ENCODE assay signal across 21 cellular contexts in the genomic region with DNA sequence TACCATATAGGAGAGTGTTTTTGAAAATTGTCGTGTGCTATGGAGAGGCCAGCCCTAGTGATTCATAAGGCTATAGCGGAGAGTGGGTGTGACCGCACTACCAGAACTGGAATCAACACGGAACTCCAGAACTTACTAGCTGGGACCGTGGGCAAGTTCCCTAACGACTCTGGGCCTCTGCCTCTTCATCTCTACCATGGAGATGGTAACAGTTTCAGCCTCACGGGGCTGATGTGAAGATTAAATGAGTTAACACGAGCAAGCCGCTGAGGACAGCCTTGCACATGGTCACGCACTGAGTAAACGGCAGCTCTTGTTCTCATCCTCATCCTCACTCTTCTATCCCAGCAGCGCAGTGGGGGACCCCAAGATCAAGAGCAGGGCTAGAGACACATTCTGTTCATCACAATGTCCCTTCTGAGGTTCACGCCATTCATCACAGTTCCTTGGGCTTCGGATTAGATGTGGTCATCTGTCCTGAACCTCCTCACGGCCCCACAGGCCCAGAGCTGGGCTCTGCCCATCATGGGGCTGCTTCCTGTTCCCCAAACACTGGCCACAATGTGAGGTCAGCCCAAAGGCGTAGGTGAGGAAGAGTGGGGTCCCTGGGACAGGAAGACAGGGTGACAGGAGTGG. TPM values are rescaled to one million over a fixed set of nuclear protein-coding genes. Genes with fewer than 3 reads are reported as not detected.
DNase-seq lines count a peak whose midpoint lies in the region; ATAC-seq, FAIRE-seq and TF ChIP-seq lines count a peak whose summit lies in the region.
"Had no signal": no experiment of that assay in that cellular context is flagged by ENCODE, and none has a peak within 500 bp of the region (broad histone marks: within the 10 kb centered on the region; RNA-seq: fewer than 3 reads in every experiment).

No MANE protein-coding gene starts in this region.

- peak; percentile 50 to 55 (median 53) for DNase-seq in stimulated activated CD4-positive, alpha-beta T cell treated with anti-CD3 and anti-CD28 coated beads, Interleukin-12 subunit alpha, Interleukin-12 subunit beta, amount 100 ng/mL, for 48 hours (ENCODE audit: low read depth in 2 of 3, low spot score in 1 of 3)
- DNase-seq in stimulated activated CD4-positive, alpha-beta T cell treated with anti-CD3 and anti-CD28 coated beads, Interleukin-4, amount 100 ng/mL, for 1 hour, result no peak
- peak; percentile 46 for DNase-seq in activated CD4-positive, alpha-beta memory T cell treated with anti-CD3 and anti-CD28 coated beads, Interleukin-2, amount 10 ng/mL, durations not matched to agents 7 days and 5 days
- DNase-seq in coronary artery (ENCODE audit: low spot score) (peak; percentile 64), NCI-H226 (no peak), D721Med (ENCODE audit: insufficient read length, low spot score) (no peak), SW 1271 (lab: John Stamatoyannopoulos, UW) (no peak)
- DNase-seq in stimulated activated naive CD8-positive, alpha-beta T cell treated with anti-CD3 and anti-CD28 coated beads, Interleukin-15, amount 100 ng/mL, for 72 hours, result no peak
- DNase-seq: GDM1, NCI-H2029 treated with DMSO at 0.1 percent for 48 hours, NCI-H69, ovary had no signal

- no peak for FAIRE-seq in D721Med (lab: Jason Lieb, UNC)

- H3K4me3 ChIP-seq in coronary artery, result no peak overlapping the region
- H3K4me3 ChIP-seq: cardiac muscle cell, HAP-1, ovary, SK-N-MC had no signal

- POLR2A ChIA-PET in activated CD4-positive, alpha-beta memory T cell treated with anti-CD3 and anti-CD28 coated beads, Interleukin-2, amount 10 ng/mL, durations not matched to agents 7 days and 5 days (lab: Charles Lee), result interaction anchor here (0.6 to 8.9 kb wide), 12 partner anchors 9 to 83 kb away, joined by 3 to 139 read pairs (median 4); no protein-coding TSS in a partner anchor

- peaks cover 51% of the 10 kb centered on the region for H3K36me3 Mint-ChIP-seq in activated CD4-positive, alpha-beta memory T cell treated with anti-CD3 and anti-CD28 coated beads, Interleukin-2, amount 10 ng/mL, durations not matched to agents 7 days and 5 days (ENCODE audit: low read depth)

- H3K27ac Mint-ChIP-seq in activated CD4-positive, alpha-beta memory T cell treated with anti-CD3 and anti-CD28 coated beads, Interleukin-2, amount 10 ng/mL, durations not matched to agents 7 days and 5 days, result peak overlapping the region; percentile 85
- no peak overlapping the region for H3K27ac Mint-ChIP-seq in stimulated activated naive CD8-positive, alpha-beta T cell treated with anti-CD3 and anti-CD28 coated beads, Interleukin-15, amount 100 ng/mL, for 72 hours
- H3K27ac Mint-ChIP-seq: activated naive CD8-positive, alpha-beta T cell treated with anti-CD3 and anti-CD28 coated beads, Interleukin-2, amount 10 ng/mL, durations not matched to agents 7 days and 5 days had no signal

- H3K4me3 Mint-ChIP-seq in activated CD4-positive, alpha-beta memory T cell treated with anti-CD3 and anti-CD28 coated beads, Interleukin-2, amount 10 ng/mL, durations not matched to agents 7 days and 5 days, result peak overlapping the region; percentile 6
- no peak overlapping the region for H3K4me3 Mint-ChIP-seq in stimulated activated naive CD8-positive, alpha-beta T cell treated with anti-CD3 and anti-CD28 coated beads, Interleukin-15, amount 100 ng/mL, for 72 hours
- H3K4me3 Mint-ChIP-seq: activated naive CD8-positive, alpha-beta T cell treated with anti-CD3 and anti-CD28 coated beads, Interleukin-2, amount 10 ng/mL, durations not matched to agents 7 days and 5 days had no signal

- TF ChIP-seq CTCF in coronary artery (IDR thresholded peaks at IDR 0.05) (no peak), D721Med (IDR thresholded peaks at IDR 0.05; ENCODE audit: insufficient read depth, missing control alignments) (no peak)

- no peaks in the 10 kb centered on the region for H3K27me3 Mint-ChIP-seq in activated CD4-positive, alpha-beta memory T cell treated with anti-CD3 and anti-CD28 coated beads, Interleukin-2, amount 10 ng/mL, durations not matched to agents 7 days and 5 days
- no peaks in the 10 kb centered on the region for H3K27me3 Mint-ChIP-seq in stimulated activated naive CD8-positive, alpha-beta T cell treated with anti-CD3 and anti-CD28 coated beads, Interleukin-15, amount 100 ng/mL, for 72 hours
- H3K27me3 Mint-ChIP-seq: activated naive CD8-positive, alpha-beta T cell treated with anti-CD3 and anti-CD28 coated beads, Interleukin-2, amount 10 ng/mL, durations not matched to agents 7 days and 5 days had no signal

- H3K4me1 Mint-ChIP-seq in activated CD4-positive, alpha-beta memory T cell treated with anti-CD3 and anti-CD28 coated beads, Interleukin-2, amount 10 ng/mL, durations not matched to agents 7 days and 5 days, result peaks cover 84% of the 10 kb centered on the region
- H3K4me1 Mint-ChIP-seq in stimulated activated naive CD8-positive, alpha-beta T cell treated with anti-CD3 and anti-CD28 coated beads, Interleukin-15, amount 100 ng/mL, for 72 hours, result peaks cover 75% of the 10 kb centered on the region

- CTCF ChIA-PET in activated CD4-positive, alpha-beta memory T cell treated with anti-CD3 and anti-CD28 coated beads, Interleukin-2, amount 10 ng/mL, durations not matched to agents 7 days and 5 days (lab: Charles Lee), result interaction anchor here (0.9 to 6.6 kb wide), 4 partner anchors 10 to 85 kb away, joined by 3 to 35 read pairs (median 4); no protein-coding TSS in a partner anchor

- peak; percentile 59 for ATAC-seq in stimulated activated naive CD8-positive, alpha-beta T cell treated with anti-CD3 and anti-CD28 coated beads, Interleukin-15, amount 100 ng/mL, for 72 hours
- ATAC-seq: left lobe of liver, Panc1 had no signal

- H3K27ac ChIP-seq in coronary artery, result no peak overlapping the region
- H3K27ac ChIP-seq: cardiac muscle cell, ovary, SK-N-MC had no signal

- H3K9me3 Mint-ChIP-seq in activated CD4-positive, alpha-beta memory T cell treated with anti-CD3 and anti-CD28 coated beads, Interleukin-2, amount 10 ng/mL, durations not matched to agents 7 days and 5 days, result no peaks in the 10 kb centered on the region
- H3K9me3 Mint-ChIP-seq in stimulated activated naive CD8-positive, alpha-beta T cell treated with anti-CD3 and anti-CD28 coated beads, Interleukin-15, amount 100 ng/mL, for 72 hours, result no peaks in the 10 kb centered on the region
- H3K9me3 Mint-ChIP-seq: activated naive CD8-positive, alpha-beta T cell treated with anti-CD3 and anti-CD28 coated beads, Interleukin-2, amount 10 ng/mL, durations not matched to agents 7 days and 5 days had no signal

RNA-seq across cellular contexts. Expression of gene CD5, which starts 47.2 kb away (rescaled TPM):
- 100 to 1,000 TPM; 359 to 373 TPM for total RNA-seq in activated CD4-positive, alpha-beta memory T cell treated with anti-CD3 and anti-CD28 coated beads, Interleukin-2, amount 10 ng/mL, durations not matched to agents 7 days and 5 days
- total RNA-seq: cardiac muscle cell, M059J, skeletal muscle tissue, temporal lobe had no signal

Comparison
In these comparisons a context has a peak if more than half of its experiments do, and no peak if none do; other contexts are left out.
1. DNase-seq: peak in stimulated activated CD4-positive, alpha-beta T cell treated with anti-CD3 and anti-CD28 coated beads, Interleukin-12 subunit alpha, Interleukin-12 subunit beta, amount 100 ng/mL, for 48 hours (3 of 3), activated CD4-positive, alpha-beta memory T cell treated with anti-CD3 and anti-CD28 coated beads, Interleukin-2, amount 10 ng/mL, durations not matched to agents 7 days and 5 days (single experiment) and coronary artery (single experiment); none in stimulated activated CD4-positive, alpha-beta T cell treated with anti-CD3 and anti-CD28 coated beads, Interleukin-4, amount 100 ng/mL, for 1 hour (single experiment), stimulated activated naive CD8-positive, alpha-beta T cell treated with anti-CD3 and anti-CD28 coated beads, Interleukin-15, amount 100 ng/mL, for 72 hours (0 of 2), NCI-H226 (single experiment), D721Med (single experiment) and SW 1271 (0 of 2).